In genomic region chr17:21297597-21297996, GRCh38 we compare ENCODE assay signal across 30 cellular contexts. TPM values are rescaled to one million over a fixed set of nuclear protein-coding genes. Genes with fewer than 3 reads are reported as not detected.
DNase-seq lines count a peak whose midpoint lies in the region; ATAC-seq and TF ChIP-seq lines count a peak whose summit lies in the region.
"Had no signal": no experiment of that assay in that cellular context is flagged by ENCODE, and none has a peak within 500 bp of the region (broad histone marks: within the 10 kb centered on the region; RNA-seq: fewer than 3 reads in every experiment).

No MANE protein-coding gene starts in this region.

- no peak overlapping the region for H3K27ac ChIP-seq in SK-N-SH (ENCODE audit: low read depth in 2 of 2, low read length in 1 of 2)
- H3K27ac ChIP-seq: 22Rv1, coronary artery, lower lobe of right lung, WERI-Rb-1 had no signal

- H3K9me3 Mint-ChIP-seq in stimulated activated effector memory CD8-positive, alpha-beta T cell treated with anti-CD3 and anti-CD28 coated beads, Interleukin-12 subunit alpha, Interleukin-12 subunit beta, amount 100 ng/mL, for 72 hours = peaks cover 7% of the 10 kb centered on the region
- H3K9me3 Mint-ChIP-seq: activated naive CD8-positive, alpha-beta T cell treated with anti-CD3 and anti-CD28 coated beads for 36 hours had no signal

- no peak; the same call in 1 of the 3 replicates for ATAC-seq in SK-N-SH treated with all-trans-retinoic acid at 6 μM for 48 hours
- no peak for ATAC-seq in stimulated activated effector memory CD8-positive, alpha-beta T cell treated with anti-CD3 and anti-CD28 coated beads, Interleukin-12 subunit alpha, Interleukin-12 subunit beta, amount 100 ng/mL, for 72 hours
- ATAC-seq: lower lobe of right lung; Panc1; stimulated activated naive CD8-positive, alpha-beta T cell treated with anti-CD3 and anti-CD28 coated beads, Interleukin-15, Interleukin-2, amounts not matched to agents 100 U/mL and 50 U/mL, for 24 hours had no signal

- H3K36me3 ChIP-seq in SK-N-SH (replicated peaks in 1 of 2; ENCODE audit: control insufficient read depth in 1 of 2, insufficient read depth in 2 of 2, low read length in 1 of 2) = peaks cover 3 to 22% of the 10 kb centered on the region in 2 experiments

- TF ChIP-seq EP300 in SK-N-SH (IDR thresholded peaks at IDR 0.05; ENCODE audit: borderline replicate concordance in 1 of 2, low read depth in 1 of 2, low read length in 1 of 2) = no peak

- peak overlapping the region; percentile 52 for H3K27ac Mint-ChIP-seq in stimulated activated effector memory CD8-positive, alpha-beta T cell treated with anti-CD3 and anti-CD28 coated beads, Interleukin-12 subunit alpha, Interleukin-12 subunit beta, amount 100 ng/mL, for 72 hours
- H3K27ac Mint-ChIP-seq: activated naive CD8-positive, alpha-beta T cell treated with anti-CD3 and anti-CD28 coated beads for 36 hours had no signal

- H3K9me2 ChIP-seq in SK-N-SH = no peaks in the 10 kb centered on the region

- no peaks in the 10 kb centered on the region for H3K9me3 ChIP-seq in SK-N-SH
- H3K9me3 ChIP-seq: ascending aorta, lower lobe of right lung had no signal

- H3K79me2 ChIP-seq in SK-N-SH (ENCODE audit: insufficient read depth) = peaks cover 68% of the 10 kb centered on the region

- H2AFZ ChIP-seq in SK-N-SH (ENCODE audit: low read depth) = no peak overlapping the region

- no peak for TF ChIP-seq CTCF in SK-N-SH (IDR thresholded peaks at IDR 0.05)

- no peak overlapping the region for H3K9ac ChIP-seq in SK-N-SH

- DNase-seq in SK-N-SH (peak; percentile 35), RPMI8226 (peak; percentile 96), left kidney (ENCODE audit: low read depth, low spot score) (peak; percentile 52), hippocampal formation (lab: John Stamatoyannopoulos, UW) (no peak), pons (ENCODE audit: low spot score) (no peak), GOT3 (lab: John Stamatoyannopoulos, UW) (no peak)
- DNase-seq in stimulated activated effector memory CD8-positive, alpha-beta T cell treated with anti-CD3 and anti-CD28 coated beads, Interleukin-12 subunit alpha, Interleukin-12 subunit beta, amount 100 ng/mL, for 72 hours (ENCODE audit: low spot score in 2 of 2) = no peak
- DNase-seq: activated CD4-positive, alpha-beta T cell treated with anti-CD3 and anti-CD28 coated beads for 48 hours; activated gamma-delta T cell; activated naive CD8-positive, alpha-beta T cell treated with anti-CD3 and anti-CD28 coated beads for 36 hours; caudate nucleus; DND-41; effector memory CD4-positive, alpha-beta T cell; kidney glomerular epithelial cell; lower lobe of right lung; midbrain; naive B cell; NCI-H2107; NCI-H345; NCI-H69; SIG-M5; small intestine; stimulated activated naive CD8-positive, alpha-beta T cell treated with anti-CD3 and anti-CD28 coated beads, Interleukin-15, Interleukin-2, amounts not matched to agents 100 U/mL and 50 U/mL, for 24 hours; SW 1271; WERI-Rb-1 had no signal

- H4K20me1 ChIP-seq in SK-N-SH (ENCODE audit: insufficient read depth) = peaks cover 84% of the 10 kb centered on the region

- H3K27me3 ChIP-seq in SK-N-SH (ENCODE audit: insufficient read depth) = peaks cover 10% of the 10 kb centered on the region; the same call in 1 of the 2 replicates
- H3K27me3 ChIP-seq: ascending aorta had no signal

- H3K4me2 ChIP-seq in SK-N-SH = no peak overlapping the region

- H3K4me1 ChIP-seq in SK-N-SH (ENCODE audit: control insufficient read depth in 1 of 2, insufficient read depth in 2 of 2, low read depth in 1 of 2, low read length in 1 of 2) = peaks cover 0 to 57% of the 10 kb centered on the region in 2 experiments; a peak in 1 of 4 replicates

- H3K36me3 Mint-ChIP-seq in stimulated activated effector memory CD8-positive, alpha-beta T cell treated with anti-CD3 and anti-CD28 coated beads, Interleukin-12 subunit alpha, Interleukin-12 subunit beta, amount 100 ng/mL, for 72 hours = peaks cover 72% of the 10 kb centered on the region

- POLR2A ChIA-PET in SK-N-SH (lab: Yijun Ruan, JAX) = no interaction called here

- H3F3A ChIP-seq in SK-N-SH (replicated peaks; ENCODE audit: insufficient read depth) = no peaks in the 10 kb centered on the region

- CTCF ChIA-PET in SK-N-SH (lab: Yijun Ruan, JAX) = interaction anchor here (0.9 kb wide), 1 partner anchor 18 kb away, joined by 3 read pairs; no protein-coding TSS in a partner anchor

- H3K4me3 Mint-ChIP-seq in stimulated activated effector memory CD8-positive, alpha-beta T cell treated with anti-CD3 and anti-CD28 coated beads, Interleukin-12 subunit alpha, Interleukin-12 subunit beta, amount 100 ng/mL, for 72 hours = no peak overlapping the region
- H3K4me3 Mint-ChIP-seq: activated naive CD8-positive, alpha-beta T cell treated with anti-CD3 and anti-CD28 coated beads for 36 hours; naive B cell had no signal

- no peak overlapping the region for H3K4me3 ChIP-seq in SK-N-SH (ENCODE audit: low read depth in 2 of 2, low read length in 1 of 2)
- H3K4me3 ChIP-seq: ascending aorta, coronary artery, lower lobe of right lung had no signal

- TF ChIP-seq RAD21 in SK-N-SH (IDR thresholded peaks at IDR 0.05; ENCODE audit: low read length) = no peak

- 35% methylated on average over 10 of the region's 10 CpGs for WGBS in SK-N-SH (ENCODE audit: low lambda C conversion rate)

- H3K4me1 Mint-ChIP-seq in stimulated activated effector memory CD8-positive, alpha-beta T cell treated with anti-CD3 and anti-CD28 coated beads, Interleukin-12 subunit alpha, Interleukin-12 subunit beta, amount 100 ng/mL, for 72 hours = peaks cover 38% of the 10 kb centered on the region

TF ChIP-seq in SK-N-SH, 30 proteins besides CTCF, POLR2A, EP300 and RAD21 (continues in another document):
- TF ChIP-seq EZH2phosphoT487 (IDR thresholded peaks at IDR 0.05; ENCODE audit: borderline replicate concordance, low read depth) (no peak), GATA2 (CRISPR knock-in tag; IDR thresholded peaks at IDR 0.05) (no peak), FOXM1 (IDR thresholded peaks at IDR 0.05; ENCODE audit: low read depth) (no peak), TAF1 (IDR thresholded peaks at IDR 0.05; ENCODE audit: borderline replicate concordance, low read depth, low read length) (no peak), FOSL2 (IDR thresholded peaks at IDR 0.05; ENCODE audit: borderline replicate concordance, low read depth) (no peak), NRF1 (IDR thresholded peaks at IDR 0.05; ENCODE audit: low read depth, low read length) (no peak), POLR2AphosphoS5 (IDR thresholded peaks at IDR 0.05; ENCODE audit: low read depth, low read length) (no peak), YY1 (IDR thresholded peaks at IDR 0.05; ENCODE audit: low read depth) (no peak), GABPA (IDR thresholded peaks at IDR 0.05; ENCODE audit: low read depth) (no peak)
- TF ChIP-seq, protein P1, sequence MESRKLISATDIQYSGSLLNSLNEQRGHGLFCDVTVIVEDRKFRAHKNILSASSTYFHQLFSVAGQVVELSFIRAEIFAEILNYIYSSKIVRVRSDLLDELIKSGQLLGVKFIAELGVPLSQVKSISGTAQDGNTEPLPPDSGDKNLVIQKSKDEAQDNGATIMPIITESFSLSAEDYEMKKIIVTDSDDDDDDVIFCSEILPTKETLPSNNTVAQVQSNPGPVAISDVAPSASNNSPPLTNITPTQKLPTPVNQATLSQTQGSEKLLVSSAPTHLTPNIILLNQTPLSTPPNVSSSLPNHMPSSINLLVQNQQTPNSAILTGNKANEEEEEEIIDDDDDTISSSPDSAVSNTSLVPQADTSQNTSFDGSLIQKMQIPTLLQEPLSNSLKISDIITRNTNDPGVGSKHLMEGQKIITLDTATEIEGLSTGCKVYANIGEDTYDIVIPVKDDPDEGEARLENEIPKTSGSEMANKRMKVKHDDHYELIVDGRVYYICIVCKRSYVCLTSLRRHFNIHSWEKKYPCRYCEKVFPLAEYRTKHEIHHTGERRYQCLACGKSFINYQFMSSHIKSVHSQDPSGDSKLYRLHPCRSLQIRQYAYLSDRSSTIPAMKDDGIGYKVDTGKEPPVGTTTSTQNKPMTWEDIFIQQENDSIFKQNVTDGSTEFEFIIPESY (IDR thresholded peaks at IDR 0.05; ENCODE audit: borderline replicate concordance, low read depth) = no peak

TF ChIP-seq in SK-N-SH treated with all-trans-retinoic acid at 6 μM for 48 hours, 23 proteins besides CTCF, POLR2A, EP300 and RAD21:
- TF ChIP-seq ZFP3 (CRISPR knock-in tag; IDR thresholded peaks at IDR 0.05) = no peak
- TF ChIP-seq, protein P2, sequence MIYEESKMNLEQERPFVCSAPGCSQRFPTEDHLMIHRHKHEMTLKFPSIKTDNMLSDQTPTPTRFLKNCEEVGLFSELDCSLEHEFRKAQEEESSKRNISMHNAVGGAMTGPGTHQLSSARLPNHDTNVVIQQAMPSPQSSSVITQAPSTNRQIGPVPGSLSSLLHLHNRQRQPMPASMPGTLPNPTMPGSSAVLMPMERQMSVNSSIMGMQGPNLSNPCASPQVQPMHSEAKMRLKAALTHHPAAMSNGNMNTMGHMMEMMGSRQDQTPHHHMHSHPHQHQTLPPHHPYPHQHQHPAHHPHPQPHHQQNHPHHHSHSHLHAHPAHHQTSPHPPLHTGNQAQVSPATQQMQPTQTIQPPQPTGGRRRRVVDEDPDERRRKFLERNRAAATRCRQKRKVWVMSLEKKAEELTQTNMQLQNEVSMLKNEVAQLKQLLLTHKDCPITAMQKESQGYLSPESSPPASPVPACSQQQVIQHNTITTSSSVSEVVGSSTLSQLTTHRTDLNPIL (CRISPR knock-in tag; IDR thresholded peaks at IDR 0.05; ENCODE audit: low read depth) = no peak
- TF ChIP-seq PPARA (CRISPR knock-in tag; IDR thresholded peaks at IDR 0.05; ENCODE audit: borderline replicate concordance) = no peak
- TF ChIP-seq ISL1 (CRISPR knock-in tag; IDR thresholded peaks at IDR 0.05) = no peak
- TF ChIP-seq SNAI2 (CRISPR knock-in tag; IDR thresholded peaks at IDR 0.05) = no peak
- no peak for TF ChIP-seq CSDC2 (CRISPR knock-in tag; IDR thresholded peaks at IDR 0.05)
- TF ChIP-seq ZNF70 (CRISPR knock-in tag; IDR thresholded peaks at IDR 0.05) = no peak
- no peak for TF ChIP-seq ESRRG (CRISPR knock-in tag; IDR thresholded peaks at IDR 0.05)
TF ChIP-seq in SK-N-SH treated with all-trans-retinoic acid at 6 μM for 48 hours: peak in this region for 0.

RNA-seq across cellular contexts. Expression of gene MAP2K3, which starts 13.1 kb away (rescaled TPM):
- polyA plus RNA-seq in SK-N-SH (2012; rRNA removed) = 21.2 and 30.0 TPM in 2 replicates
- 26.0 and 35.8 TPM in 2 replicates for polyA plus RNA-seq in SK-N-SH (2012; cell fraction: cytosol; rRNA removed)
- 74.2 and 81.7 TPM in 2 replicates for polyA plus RNA-seq in SK-N-SH (2012; cell fraction: nucleus; rRNA removed)

RNA-seq across cellular contexts. Expression of gene NATD1, which starts 44.4 kb away (rescaled TPM):
- polyA plus RNA-seq in SK-N-SH (2012; rRNA removed) = 3.9 and 4.0 TPM in 2 replicates
- polyA plus RNA-seq in SK-N-SH (2012; cell fraction: cytosol; rRNA removed) = 2.1 and 3.4 TPM in 2 replicates
- polyA plus RNA-seq in SK-N-SH (2012; cell fraction: nucleus; rRNA removed) = 5.6 and 5.7 TPM in 2 replicates

Comparison
In these comparisons a context has a peak if more than half of its experiments do, and no peak if none do; other contexts are left out.
1. DNase-seq: peak in SK-N-SH (single experiment), RPMI8226 (single experiment) and left kidney (single experiment); none in stimulated activated effector memory CD8-positive, alpha-beta T cell treated with anti-CD3 and anti-CD28 coated beads, Interleukin-12 subunit alpha, Interleukin-12 subunit beta, amount 100 ng/mL, for 72 hours (0 of 2), hippocampal formation (0 of 2), pons (single experiment) and GOT3 (single experiment).